In the genomic region with DNA sequence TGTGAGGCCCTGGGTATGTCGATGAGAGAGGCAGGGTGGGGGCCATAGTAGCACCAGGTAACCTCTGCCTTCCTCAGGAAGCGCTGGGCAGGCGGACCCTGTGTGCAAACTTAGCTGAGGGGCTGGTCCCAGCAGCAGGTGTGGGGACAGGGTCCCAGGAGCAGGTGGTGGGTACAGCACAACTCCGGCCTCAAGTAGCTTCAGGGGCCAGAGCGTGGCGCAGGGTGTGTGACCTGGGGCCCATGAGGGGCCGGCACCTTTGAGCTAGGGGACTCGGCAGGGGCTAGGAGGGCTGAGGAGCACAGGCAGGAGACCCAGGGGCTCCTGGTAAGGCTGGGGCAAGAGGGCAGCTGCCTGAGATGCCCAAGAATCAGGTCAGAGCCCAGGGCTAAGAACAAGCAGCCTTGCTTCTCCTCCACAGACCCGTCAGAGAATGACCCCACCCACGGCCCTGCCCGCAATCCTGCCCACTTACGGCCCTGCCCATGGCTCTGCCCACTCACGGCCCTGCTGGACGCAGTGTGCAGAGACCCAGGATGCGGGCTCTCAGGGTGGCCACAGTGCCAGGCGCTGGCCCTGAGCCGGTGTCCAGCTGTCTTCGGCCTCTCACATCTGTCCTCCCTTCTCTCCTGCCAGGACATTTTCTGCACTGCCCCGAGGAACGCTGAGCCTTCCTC, we compare ENCODE assay signal across 36 cellular contexts. TPM values are rescaled to one million over a fixed set of nuclear protein-coding genes. Genes with fewer than 3 reads are reported as not detected.
"Had no signal": no experiment of that assay in that cellular context is flagged by ENCODE, and none has a peak within 500 bp of the region (broad histone marks: within the 10 kb centered on the region; RNA-seq: fewer than 3 reads in every experiment).

No MANE protein-coding gene starts in this region.

- H3K4me1 Mint-ChIP-seq: activated naive CD8-positive, alpha-beta T cell treated with anti-CD3 and anti-CD28 coated beads for 36 hours; brain; stimulated activated memory B cell treated with anti-CD40 and anti-IgM and Interleukin-4, amounts not matched to agents 10 μg/mL and 1 μg/mL and 100 μg/mL, for 72 hours had no signal

- DNase-seq: activated CD4-positive, alpha-beta memory T cell treated with anti-CD3 and anti-CD28 coated beads for 36 hours; activated CD4-positive, alpha-beta T cell treated with anti-CD3 and anti-CD28 coated beads for 48 hours; activated CD8-positive, alpha-beta memory T cell treated with anti-CD3 and anti-CD28 coated beads, Interleukin-2, amount 50 U/mL, for 4 hours; activated effector memory CD4-positive, alpha-beta T cell treated with anti-CD3 and anti-CD28 coated beads, Interleukin-2, amount 50 U/mL, for 16 hours; activated naive CD4-positive, alpha-beta T cell treated with anti-CD3 and anti-CD28 coated beads for 36 hours; activated naive CD8-positive, alpha-beta T cell treated with anti-CD3 and anti-CD28 coated beads for 36 hours; activated T-cell treated with anti-CD3 and anti-CD28 coated beads, Interleukin-2, amount 50 U/mL, for 1 hour; adrenal gland; aorta; caudate nucleus; foreskin keratinocyte; mammary epithelial cell; midbrain; naive thymus-derived CD4-positive, alpha-beta T cell; sigmoid colon; stimulated activated CD4-positive, alpha-beta T cell treated with anti-CD3 and anti-CD28 coated beads, Interleukin-1b, Interleukin-23, amount 100 ng/mL, for 48 hours; stimulated activated CD4-positive, alpha-beta T cell treated with anti-CD3 and anti-CD28 coated beads, Interleukin-4, amount 100 ng/mL, for 4 hours; stimulated activated CD8-positive, alpha-beta memory T cell treated with anti-CD3 and anti-CD28 coated beads, Interleukin-4, amount 100 ng/mL, for 48 hours; stomach; tibial artery had no signal

- FAIRE-seq: endothelial cell of umbilical vein, TTC549 had no signal

- H3K36me3 ChIP-seq: adrenal gland, heart left ventricle, neural progenitor cell, sigmoid colon, stomach, tibial artery had no signal

- H3K4me1 ChIP-seq: adrenal gland, foreskin keratinocyte, heart left ventricle, neural progenitor cell, sigmoid colon, stomach, tibial artery had no signal

- H3K27me3 Mint-ChIP-seq: brain had no signal

- ATAC-seq: activated CD4-positive, CD25-positive, alpha-beta regulatory T cell treated with anti-CD3 and anti-CD28 coated beads, Interleukin-2, amount 50 U/mL, for 24 hours; foreskin keratinocyte; heart left ventricle; naive thymus-derived CD4-positive, alpha-beta T cell; stimulated activated memory B cell treated with anti-CD40 and anti-IgM and Interleukin-4, amounts not matched to agents 10 μg/mL and 1 μg/mL and 100 μg/mL, for 72 hours had no signal

- H2AFZ ChIP-seq: neural progenitor cell had no signal

- H3K4me3 Mint-ChIP-seq: activated CD4-positive, alpha-beta memory T cell treated with anti-CD3 and anti-CD28 coated beads for 36 hours; activated naive CD4-positive, alpha-beta T cell treated with anti-CD3 and anti-CD28 coated beads for 36 hours; activated naive CD8-positive, alpha-beta T cell treated with anti-CD3 and anti-CD28 coated beads for 36 hours; activated T-helper 1 cell treated with anti-CD3 and anti-CD28 coated beads, Interleukin-12 subunit alpha, Interleukin-12 subunit beta, Interleukin-2, Interleukin-4 antibody, amounts not matched to agents 30 ng/mL and 10 ng/mL and 1 ng/mL, durations not matched to agents 14 hours and 24 hours and 36 hours; brain; naive thymus-derived CD4-positive, alpha-beta T cell; stimulated activated memory B cell treated with anti-CD40 and anti-IgM and Interleukin-4, amounts not matched to agents 10 μg/mL and 1 μg/mL and 100 μg/mL, for 72 hours had no signal

- H3K27me3 ChIP-seq: adrenal gland, neural progenitor cell had no signal

- H3K9me3 ChIP-seq: adrenal gland had no signal

- H3K4me2 ChIP-seq: neural progenitor cell, smooth muscle cell had no signal

- H3K27ac ChIP-seq: adrenal gland, foreskin keratinocyte, heart left ventricle, neural progenitor cell, sigmoid colon, stomach, tibial artery, VCaP had no signal

- H3K9ac ChIP-seq: neural progenitor cell had no signal

- H3K4me3 ChIP-seq: adrenal gland, heart left ventricle, neural progenitor cell, sigmoid colon, smooth muscle cell, stomach, tibial artery had no signal

- H3K36me3 Mint-ChIP-seq: activated naive CD8-positive, alpha-beta T cell treated with anti-CD3 and anti-CD28 coated beads for 36 hours had no signal

- H3K27ac Mint-ChIP-seq: activated CD4-positive, alpha-beta memory T cell treated with anti-CD3 and anti-CD28 coated beads for 36 hours; activated naive CD4-positive, alpha-beta T cell treated with anti-CD3 and anti-CD28 coated beads for 36 hours; activated naive CD8-positive, alpha-beta T cell treated with anti-CD3 and anti-CD28 coated beads for 36 hours; activated T-helper 1 cell treated with anti-CD3 and anti-CD28 coated beads, Interleukin-12 subunit alpha, Interleukin-12 subunit beta, Interleukin-2, Interleukin-4 antibody, amounts not matched to agents 30 ng/mL and 10 ng/mL and 1 ng/mL, durations not matched to agents 14 hours and 24 hours and 36 hours; naive thymus-derived CD4-positive, alpha-beta T cell; neural progenitor cell; stimulated activated memory B cell treated with anti-CD40 and anti-IgM and Interleukin-4, amounts not matched to agents 10 μg/mL and 1 μg/mL and 100 μg/mL, for 72 hours had no signal

RNA-seq across cellular contexts. Expression of a gene that starts 30.9 kb away (rescaled TPM):
- total RNA-seq: activated CD4-positive, alpha-beta memory T cell treated with anti-CD3 and anti-CD28 coated beads for 36 hours; activated CD8-positive, alpha-beta memory T cell treated with anti-CD3 and anti-CD28 coated beads for 36 hours; activated naive CD4-positive, alpha-beta T cell treated with anti-CD3 and anti-CD28 coated beads for 36 hours; activated naive CD8-positive, alpha-beta T cell treated with anti-CD3 and anti-CD28 coated beads for 36 hours; activated T-helper 1 cell treated with anti-CD3 and anti-CD28 coated beads, Interleukin-12 subunit alpha, Interleukin-12 subunit beta, Interleukin-2, Interleukin-4 antibody, amounts not matched to agents 30 ng/mL and 10 ng/mL and 1 ng/mL, durations not matched to agents 14 hours and 24 hours and 36 hours; aorta; endothelial cell of umbilical vein; foreskin keratinocyte; mammary epithelial cell; naive thymus-derived CD4-positive, alpha-beta T cell; omental fat pad; smooth muscle cell; T-helper 1 cell treated with Interleukin-12 subunit alpha and Interleukin-12 subunit beta and Interleukin-4 antibody, amounts not matched to agents 30 ng/mL and 1 ng/mL, for 36 hours; ureter had no signal
- polyA plus RNA-seq: aorta; endothelial cell of umbilical vein; foreskin keratinocyte; mammary epithelial cell; naive thymus-derived CD4-positive, alpha-beta T cell had no signal

RNA-seq across cellular contexts. Expression of a gene that starts 37.2 kb away (rescaled TPM):
- total RNA-seq: activated CD4-positive, alpha-beta memory T cell treated with anti-CD3 and anti-CD28 coated beads for 36 hours; activated CD8-positive, alpha-beta memory T cell treated with anti-CD3 and anti-CD28 coated beads for 36 hours; activated T-helper 1 cell treated with anti-CD3 and anti-CD28 coated beads, Interleukin-12 subunit alpha, Interleukin-12 subunit beta, Interleukin-2, Interleukin-4 antibody, amounts not matched to agents 30 ng/mL and 10 ng/mL and 1 ng/mL, durations not matched to agents 14 hours and 24 hours and 36 hours; endothelial cell of umbilical vein; foreskin keratinocyte; heart left ventricle; liver; mammary epithelial cell; omental fat pad; sigmoid colon; ureter had no signal
- polyA plus RNA-seq: endothelial cell of umbilical vein; esophagus; foreskin keratinocyte; heart left ventricle; liver; mammary epithelial cell; naive thymus-derived CD4-positive, alpha-beta T cell had no signal
